In the genomic region with DNA sequence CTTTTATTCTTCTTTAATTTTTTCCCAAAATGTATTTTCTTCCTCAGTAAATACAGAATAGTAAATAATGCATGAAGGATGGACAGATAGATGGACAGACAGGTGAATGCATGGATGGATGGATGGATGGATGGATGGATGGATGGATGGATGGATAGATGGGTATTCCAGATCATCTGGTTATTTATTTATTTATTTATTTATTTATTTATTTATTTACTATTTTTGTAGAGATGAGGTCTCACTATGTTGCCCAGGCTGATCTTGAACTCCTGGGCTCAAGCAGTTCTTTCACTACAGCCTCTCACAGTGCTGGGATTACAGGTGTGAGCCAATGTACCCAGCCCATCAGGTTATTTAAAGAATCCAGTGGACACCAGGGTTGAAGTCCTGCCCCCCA, we compare ENCODE assay signal across 16 cellular contexts. TPM values are rescaled to one million over a fixed set of nuclear protein-coding genes. Genes with fewer than 3 reads are reported as not detected.
"Had no signal": no experiment of that assay in that cellular context is flagged by ENCODE, and none has a peak within 500 bp of the region (broad histone marks: within the 10 kb centered on the region; RNA-seq: fewer than 3 reads in every experiment).

No MANE protein-coding gene starts in this region.

RNA-seq across cellular contexts. Expression of gene CNGB1, which starts 53.0 kb away (rescaled TPM):
- total RNA-seq: activated naive CD4-positive, alpha-beta T cell treated with anti-CD3 and anti-CD28 coated beads for 36 hours; activated naive CD8-positive, alpha-beta T cell treated with anti-CD3 and anti-CD28 coated beads for 36 hours; activated naive CD8-positive, alpha-beta T cell treated with anti-CD3 and anti-CD28 coated beads, Interleukin-2, amount 10 ng/mL, durations not matched to agents 7 days and 5 days; activated T-cell treated with anti-CD3 and anti-CD28 coated beads, Interleukin-2, amount 50 U/mL, for 4 hours; activated T-cell treated with anti-CD3 and anti-CD28 coated beads, Interleukin-2, amount 50 U/mL, for 72 hours; activated T-helper 1 cell treated with anti-CD3 and anti-CD28 coated beads, Interleukin-12 subunit alpha, Interleukin-12 subunit beta, Interleukin-2, Interleukin-4 antibody, amounts not matched to agents 30 ng/mL and 10 ng/mL and 1 ng/mL, durations not matched to agents 14 hours and 24 hours and 36 hours; activated T-helper 17 cell treated with anti-CD3 and anti-CD28 coated beads, Interleukin-2, amount 50 U/mL, for 72 hours; activated T-helper 2 cell treated with anti-CD3 and anti-CD28 coated beads, Interferon-gamma antibody, Interleukin-2, Interleukin-4, amounts not matched to agents 10 μg/mL and 5 μg/mL and 100 μg/mL, durations not matched to agents 14 hours and 24 hours and 36 hours; aorta; ascending aorta; astrocyte; body of pancreas; breast epithelium; cardiac muscle cell; cardiac septum; chondrocyte had no signal
- polyA plus RNA-seq: aorta, cardiac muscle cell had no signal
